ENCODE assay signal across 22 cellular contexts in genomic region chr4:110597582-110597981, GRCh38. TPM values are rescaled to one million over a fixed set of nuclear protein-coding genes. Genes with fewer than 3 reads are reported as not detected.
"Had no signal": no experiment of that assay in that cellular context is flagged by ENCODE, and none has a peak within 500 bp of the region (broad histone marks: within the 10 kb centered on the region; RNA-seq: fewer than 3 reads in every experiment).

No MANE protein-coding gene starts in this region.

- H3K27ac ChIP-seq: SJSA1, SK-N-MC had no signal

- H3K4me1 ChIP-seq: SJSA1 had no signal

- H3K4me3 ChIP-seq: SJSA1, SK-N-MC had no signal

- H3K27me3 ChIP-seq: SJSA1 had no signal

- ATAC-seq: HepG2 had no signal

- DNase-seq: IMR-90, Karpas-422, KG1, MV-4-11, NCI-H1092, NCI-H1105 treated with DMSO at 0.1 percent for 48 hours, NCI-H1417 treated with DMSO at 0.1 percent for 48 hours, NCI-H146, NCI-H1694 treated with DMSO at 0.1 percent for 48 hours, NCI-H1930, NCI-H2081, NCI-H2107, NCI-H2227 treated with DMSO at 0.1 percent for 48 hours, NCI-H524, NCI-H526 treated with DMSO at 0.1 percent for 48 hours, NCI-H774, Right ventricle myocardium superior, RPMI8226, SIG-M5 had no signal

- H3K36me3 ChIP-seq: SJSA1 had no signal

RNA-seq across cellular contexts. Expression of gene PITX2, which starts 25.3 kb away (rescaled TPM):
- total RNA-seq: HepG2, Right ventricle myocardium superior had no signal
- polyA plus RNA-seq: HepG2 had no signal
